Comparison of ENCODE assay signal across 26 cellular contexts in genomic region chr9:123089040-123089439, GRCh38. TPM values are rescaled to one million over a fixed set of nuclear protein-coding genes. Genes with fewer than 3 reads are reported as not detected.
DNase-seq lines count a peak whose midpoint lies in the region; ATAC-seq, FAIRE-seq and TF ChIP-seq lines count a peak whose summit lies in the region.
"Had no signal": no experiment of that assay in that cellular context is flagged by ENCODE, and none has a peak within 500 bp of the region (broad histone marks: within the 10 kb centered on the region; RNA-seq: fewer than 3 reads in every experiment).

No MANE protein-coding gene starts in this region.

- no peaks in the 10 kb centered on the region for H3K9me3 Mint-ChIP-seq in activated naive CD4-positive, alpha-beta T cell treated with anti-CD3 and anti-CD28 coated beads, Interleukin-2, amount 50 U/mL, for 24 hours
- H3K9me3 Mint-ChIP-seq in activated naive CD4-positive, alpha-beta T cell treated with anti-CD3 and anti-CD28 coated beads for 36 hours, result no peaks in the 10 kb centered on the region
- H3K9me3 Mint-ChIP-seq in stimulated activated memory B cell treated with anti-CD40 and anti-IgM and Interleukin-4, amounts not matched to agents 10 μg/mL and 1 μg/mL and 100 μg/mL, for 72 hours, result no peaks in the 10 kb centered on the region
- no peaks in the 10 kb centered on the region for H3K9me3 Mint-ChIP-seq in T-cell
- H3K9me3 Mint-ChIP-seq: dendritic cell treated with granulocyte-macrophage colony-stimulating factor and Interleukin-4, amounts not matched to agents 40 ng/mL and 50 ng/mL, for 4 days; WTC11 had no signal

- POLR2A ChIA-PET in K562 (lab: Yijun Ruan, JAX) (no interaction called here), T-cell (lab: Charles Lee) (no interaction called here)

- TF ChIP-seq POLR2A in K562 (conservative IDR thresholded peaks at IDR 0.05), result no peak

- BruUV-seq in K562 (replicated peaks; lab: Mats Ljungman, UMichigan), result no TSS peak

- TF ChIP-seq RAD21 in K562 (CRISPR knock-in tag; conservative IDR thresholded peaks at IDR 0.05 in 1 of 2, IDR thresholded peaks at IDR 0.05 in 1 of 2), result no peak

- TF ChIP-seq CTCF in K562 (IDR thresholded peaks at IDR 0.05 in 2 of 3, conservative IDR thresholded peaks at IDR 0.05 in 1 of 3; ENCODE audit: insufficient read depth in 2 of 3, low read depth in 1 of 3, low read length in 3 of 3), result no peak
- TF ChIP-seq CTCF in coronary artery (IDR thresholded peaks at IDR 0.05), result no peak

- no peaks in the 10 kb centered on the region for H3K9me3 ChIP-seq in K562 (replicated peaks; ENCODE audit: control insufficient read depth, insufficient read depth, low read depth, low read length)
- H3K9me3 ChIP-seq: BLaER1 treated with 17β-estradiol and CSF1 and Interleukin-3, amounts not matched to agents 10 nM and 100 nM; breast epithelium; lower lobe of right lung; mucosa of descending colon; upper lobe of left lung had no signal

- no peak overlapping the region for H3K4me3 ChIP-seq in K562
- H3K4me3 ChIP-seq in coronary artery, result no peak overlapping the region
- H3K4me3 ChIP-seq: BLaER1 treated with 17β-estradiol and CSF1 and Interleukin-3, amounts not matched to agents 10 nM and 100 nM; breast epithelium; lower lobe of right lung; mucosa of descending colon; upper lobe of left lung had no signal

- no peak for TF ChIP-seq EP300 in K562 (IDR thresholded peaks at IDR 0.05; ENCODE audit: low read length)

- FAIRE-seq in K562 (lab: Jason Lieb, UNC) (no peak), frontal cortex (lab: Jason Lieb, UNC) (no peak)
- FAIRE-seq: H54 had no signal

- no peaks in the 10 kb centered on the region; a peak in 1 of 5 replicates for H3K4me1 ChIP-seq in K562 (replicated peaks in 1 of 2; ENCODE audit: control insufficient read depth in 2 of 2, insufficient read depth in 2 of 2, low read length in 2 of 2)
- H3K4me1 ChIP-seq: breast epithelium, lower lobe of right lung, upper lobe of left lung had no signal

- CTCF ChIA-PET in activated naive CD4-positive, alpha-beta T cell treated with anti-CD3 and anti-CD28 coated beads for 36 hours (lab: Charles Lee), result interaction anchor here (4.0 kb wide), 1 partner anchor 260 kb away, joined by 22 read pairs; no protein-coding TSS in a partner anchor
- CTCF ChIA-PET in K562 (lab: Yijun Ruan, JAX; ENCODE audit: low intra/inter-chr PET ratio), result no interaction called here
- CTCF ChIA-PET in T-cell (lab: Charles Lee), result no interaction called here

- no peaks in the 10 kb centered on the region for H3K27me3 ChIP-seq in K562 (ENCODE audit: control insufficient read depth in 2 of 2, insufficient read depth in 2 of 2, low read length in 2 of 2)
- H3K27me3 ChIP-seq: BLaER1 treated with 17β-estradiol and CSF1 and Interleukin-3, amounts not matched to agents 10 nM and 100 nM; breast epithelium; upper lobe of left lung had no signal

- no peak overlapping the region for H3K4me3 Mint-ChIP-seq in activated naive CD4-positive, alpha-beta T cell treated with anti-CD3 and anti-CD28 coated beads, Interleukin-2, amount 50 U/mL, for 24 hours
- H3K4me3 Mint-ChIP-seq in activated naive CD4-positive, alpha-beta T cell treated with anti-CD3 and anti-CD28 coated beads for 36 hours, result no peak overlapping the region
- H3K4me3 Mint-ChIP-seq in stimulated activated memory B cell treated with anti-CD40 and anti-IgM and Interleukin-4, amounts not matched to agents 10 μg/mL and 1 μg/mL and 100 μg/mL, for 72 hours, result no peak overlapping the region
- no peak overlapping the region for H3K4me3 Mint-ChIP-seq in T-cell
- H3K4me3 Mint-ChIP-seq: dendritic cell treated with granulocyte-macrophage colony-stimulating factor and Interleukin-4, amounts not matched to agents 40 ng/mL and 50 ng/mL, for 4 days; WTC11 had no signal

- peak overlapping the region; percentile 1 for H3K27ac Mint-ChIP-seq in activated naive CD4-positive, alpha-beta T cell treated with anti-CD3 and anti-CD28 coated beads, Interleukin-2, amount 50 U/mL, for 24 hours
- H3K27ac Mint-ChIP-seq in activated naive CD4-positive, alpha-beta T cell treated with anti-CD3 and anti-CD28 coated beads for 36 hours, result no peak overlapping the region
- peak overlapping the region; percentile 53 for H3K27ac Mint-ChIP-seq in stimulated activated memory B cell treated with anti-CD40 and anti-IgM and Interleukin-4, amounts not matched to agents 10 μg/mL and 1 μg/mL and 100 μg/mL, for 72 hours
- peak overlapping the region in 1 of 2 donors; percentile 4 for H3K27ac Mint-ChIP-seq in T-cell
- H3K27ac Mint-ChIP-seq: dendritic cell treated with granulocyte-macrophage colony-stimulating factor and Interleukin-4, amounts not matched to agents 40 ng/mL and 50 ng/mL, for 4 days; WTC11 had no signal

- no peak for DNase-seq in activated naive CD4-positive, alpha-beta T cell treated with anti-CD3 and anti-CD28 coated beads for 36 hours
- peak; percentile 37 for DNase-seq in G401 (ENCODE audit: low spot score)
- no peak for DNase-seq in K562 (ENCODE audit: extremely low read depth in 1 of 4, low spot score in 3 of 4)
- no peak for DNase-seq in frontal cortex (ENCODE audit: low spot score in 2 of 2)
- DNase-seq in coronary artery (ENCODE audit: low spot score), result no peak
- DNase-seq in T-cell, result no peak
- DNase-seq: ACHN; activated CD4-positive, alpha-beta T cell treated with anti-CD3 and anti-CD28 coated beads, Interleukin-2, amount 50 U/mL, for 48 hours; activated gamma-delta T cell treated with Interleukin-2 at 50 U/mL for 16 hours; islet precursor cell; Kasumi-1; lower lobe of right lung; mucosa of descending colon; NCI-H1048; NCI-H1930; stimulated activated CD4-positive, alpha-beta T cell treated with anti-CD3 and anti-CD28 coated beads, Interleukin-15, amount 100 ng/mL, for 24 hours; T1000; upper lobe of left lung had no signal

- H3K36me3 Mint-ChIP-seq in activated naive CD4-positive, alpha-beta T cell treated with anti-CD3 and anti-CD28 coated beads, Interleukin-2, amount 50 U/mL, for 24 hours, result peaks cover 10% of the 10 kb centered on the region
- peaks cover 5% of the 10 kb centered on the region for H3K36me3 Mint-ChIP-seq in activated naive CD4-positive, alpha-beta T cell treated with anti-CD3 and anti-CD28 coated beads for 36 hours (ENCODE audit: low read depth)
- peaks cover 70% of the 10 kb centered on the region for H3K36me3 Mint-ChIP-seq in stimulated activated memory B cell treated with anti-CD40 and anti-IgM and Interleukin-4, amounts not matched to agents 10 μg/mL and 1 μg/mL and 100 μg/mL, for 72 hours
- H3K36me3 Mint-ChIP-seq in T-cell, result peaks cover 56% of the 10 kb centered on the region

- no peaks in the 10 kb centered on the region for H3K4me1 Mint-ChIP-seq in activated naive CD4-positive, alpha-beta T cell treated with anti-CD3 and anti-CD28 coated beads, Interleukin-2, amount 50 U/mL, for 24 hours
- H3K4me1 Mint-ChIP-seq in activated naive CD4-positive, alpha-beta T cell treated with anti-CD3 and anti-CD28 coated beads for 36 hours (ENCODE audit: low read depth), result no peaks in the 10 kb centered on the region
- H3K4me1 Mint-ChIP-seq in stimulated activated memory B cell treated with anti-CD40 and anti-IgM and Interleukin-4, amounts not matched to agents 10 μg/mL and 1 μg/mL and 100 μg/mL, for 72 hours, result peaks cover 73% of the 10 kb centered on the region
- H3K4me1 Mint-ChIP-seq in T-cell, result no peaks in the 10 kb centered on the region

- 69% methylated on average over 1 of the region's 1 CpG for WGBS in K562 (ENCODE audit: insufficient coverage, low coverage, missing lambda C conversion rate)

- H3K4me2 ChIP-seq in K562 (ENCODE audit: insufficient read depth, low read length), result no peak overlapping the region
- H3K4me2 ChIP-seq: BLaER1 treated with 17β-estradiol and CSF1 and Interleukin-3, amounts not matched to agents 10 nM and 100 nM had no signal

- H3K27me3 Mint-ChIP-seq in activated naive CD4-positive, alpha-beta T cell treated with anti-CD3 and anti-CD28 coated beads, Interleukin-2, amount 50 U/mL, for 24 hours, result no peaks in the 10 kb centered on the region
- H3K27me3 Mint-ChIP-seq in activated naive CD4-positive, alpha-beta T cell treated with anti-CD3 and anti-CD28 coated beads for 36 hours (ENCODE audit: low read depth), result no peaks in the 10 kb centered on the region
- H3K27me3 Mint-ChIP-seq in stimulated activated memory B cell treated with anti-CD40 and anti-IgM and Interleukin-4, amounts not matched to agents 10 μg/mL and 1 μg/mL and 100 μg/mL, for 72 hours, result no peaks in the 10 kb centered on the region
- no peaks in the 10 kb centered on the region for H3K27me3 Mint-ChIP-seq in T-cell
- H3K27me3 Mint-ChIP-seq: dendritic cell treated with granulocyte-macrophage colony-stimulating factor and Interleukin-4, amounts not matched to agents 40 ng/mL and 50 ng/mL, for 4 days had no signal

- H3K9me1 ChIP-seq in K562 (ENCODE audit: control insufficient read depth, insufficient read depth, low read length), result no peaks in the 10 kb centered on the region

- H4K20me1 ChIP-seq in K562 (replicated peaks; ENCODE audit: control insufficient read depth, insufficient read depth, low read length), result no peaks in the 10 kb centered on the region

- peaks cover 46% of the 10 kb centered on the region for H3K36me3 ChIP-seq in K562 (ENCODE audit: control insufficient read depth, insufficient read depth, low read length)
- H3K36me3 ChIP-seq: breast epithelium had no signal

- ATAC-seq in K562, result no peak; the same call in 1 of the 3 replicates
- ATAC-seq in stimulated activated memory B cell treated with anti-CD40 and anti-IgM and Interleukin-4, amounts not matched to agents 10 μg/mL and 1 μg/mL and 100 μg/mL, for 72 hours, result no peak
- ATAC-seq in T-cell (replicated peaks in 1 of 4), result no peak
- ATAC-seq: lower lobe of right lung, mucosa of descending colon, WTC11 had no signal

- H3K9ac ChIP-seq in K562 (ENCODE audit: insufficient read depth in 1 of 2, low read depth in 2 of 2, low read length in 2 of 2), result no peak overlapping the region
- H3K9ac ChIP-seq: BLaER1 treated with 17β-estradiol and CSF1 and Interleukin-3, amounts not matched to agents 10 nM and 100 nM had no signal

- H2AFZ ChIP-seq in K562 (ENCODE audit: low read depth, low read length), result no peak overlapping the region

- in situ Hi-C loops in G401 (cut with HindIII; ENCODE audit: low sequenced_read_pairs) (no loop called here), K562 (cut with MboI) (no loop called here)

- intact Hi-C loops in activated naive CD4-positive, alpha-beta T cell treated with anti-CD3 and anti-CD28 coated beads for 36 hours (cut with micrococcal nuclease), result no loop called here
- intact Hi-C loops in K562 (cut with micrococcal nuclease), result loop anchor here (10.0 kb wide), 1 partner anchor 136 kb away; no protein-coding TSS in a partner anchor

- H3K27ac ChIP-seq in K562 (ENCODE audit: extremely low read depth, low read depth, low read length) (no peak overlapping the region), coronary artery (no peak overlapping the region)
- H3K27ac ChIP-seq: BLaER1 treated with 17β-estradiol and CSF1 and Interleukin-3, amounts not matched to agents 10 nM and 100 nM; breast epithelium; lower lobe of right lung; upper lobe of left lung had no signal

- H3K79me2 ChIP-seq in K562 (ENCODE audit: control insufficient read depth, insufficient read depth, low read length), result no peaks in the 10 kb centered on the region

RNA-seq across cellular contexts. Expression of gene GPR21, which starts 55.6 kb away (rescaled TPM):
- total RNA-seq in activated naive CD4-positive, alpha-beta T cell treated with anti-CD3 and anti-CD28 coated beads for 36 hours, result under 1 TPM; 0.32 to 0.50 TPM
- 0.12 TPM in 1 of 2 replicates, not detected in the other for total RNA-seq in G401 (2014; rRNA removed; shearing (Covaris generic))
- total RNA-seq in K562 (2011; cell fraction: chromatin; rRNA removed; ENCODE audit: low replicate concordance), result 2.8 and 10.7 TPM in 2 replicates
- 1.8 and 3.8 TPM in 2 replicates for total RNA-seq in K562 (2011; cell fraction: nucleolus; rRNA removed)
- total RNA-seq in K562 (2011; cell fraction: nucleoplasm; rRNA removed), result 7.3 and 13.7 TPM in 2 replicates
- total RNA-seq in K562 (2014; rRNA removed) (0.24 TPM in 1 of 2 replicates, not detected in the other), K562 (2014; rRNA removed; fragmentation: Illumina TruSeq; extraction: Trizol) (0.36 and 0.67 TPM in 2 replicates), K562 (2015; rRNA removed; fragmentation: Illumina TruSeq; extraction: Trizol) (0.75 and 0.83 TPM in 2 replicates), K562 (2021) (0.16 TPM in 1 of 2 replicates, not detected in the other), frontal cortex (28.9 TPM), T-cell (1 to 10 TPM in 3 of 5 donors, under 1 TPM in 2; 0.23 to 2.4 (median 1.0) TPM)
- polyA plus RNA-seq in K562 (2011; rRNA removed) (0.27 TPM in 1 of 2 replicates, not detected in the other), K562 (2014; fragmentation: Illumina TruSeq; extraction: Trizol) (not detected in 2 replicates), K562 (2014; fragmentation: Nextera tagmentation; extraction: Ambion mirVana) (not detected), K562 (2014; rRNA removed) (0.15 TPM in 1 of 2 replicates, not detected in the other)
- 0.09 TPM in 1 of 2 replicates, not detected in the other for polyA plus RNA-seq in K562 (2011; cell fraction: cytosol; rRNA removed)
- 1.1 and 2.2 TPM in 2 replicates for polyA plus RNA-seq in K562 (2011; cell fraction: nucleus; rRNA removed)
- not detected in 2 replicates for polyA plus RNA-seq in K562 (2012)
- 5.1 and 6.2 TPM in 2 replicates for polyA minus RNA-seq in K562 (2011; rRNA and poly(A)+ RNA removed)
- polyA minus RNA-seq in K562 (2011; cell fraction: cytosol; rRNA and poly(A)+ RNA removed), result not detected in 2 replicates
- polyA minus RNA-seq in K562 (2011; cell fraction: nucleus; rRNA and poly(A)+ RNA removed), result 6.0 and 7.4 TPM in 2 replicates
- total RNA-seq: Daoy had no signal
